ENCODE assay signal across 17 cellular contexts in the genomic region with DNA sequence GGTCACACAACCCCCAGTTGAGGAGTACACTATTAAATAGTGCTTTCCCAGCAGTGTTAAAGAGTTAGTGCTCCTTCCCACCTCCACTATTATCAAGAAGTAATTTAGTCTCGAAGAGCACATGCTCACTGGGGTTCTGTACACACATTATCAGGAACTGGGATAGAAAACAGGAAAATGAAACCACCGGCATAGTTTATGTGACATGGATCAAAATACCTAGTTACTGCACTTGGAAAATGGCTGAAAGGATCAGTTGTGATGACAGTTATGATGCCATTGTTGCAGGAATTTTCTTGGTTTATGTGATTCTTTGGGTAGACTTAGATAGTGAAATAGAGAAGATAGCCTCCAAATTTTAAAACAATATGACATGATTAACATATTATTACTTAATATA.
"Had no signal": no experiment of that assay in that cellular context is flagged by ENCODE, and none has a peak within 500 bp of the region (broad histone marks: within the 10 kb centered on the region; RNA-seq: fewer than 3 reads in every experiment).

No MANE protein-coding gene starts in this region.

- DNase-seq: KBM-7; NCI-H1092; NCI-H1105 treated with DMSO at 0.1 percent for 48 hours; NCI-H1417 treated with DMSO at 0.1 percent for 48 hours; NCI-H1694; NCI-H187 treated with DMSO at 0.1 percent for 48 hours; NCI-H2029 treated with DMSO at 0.1 percent for 48 hours; NCI-H2171 treated with DMSO at 0.1 percent for 48 hours; NCI-H345; NCI-H446 treated with DMSO at 0.1 percent for 48 hours; NCI-H510A treated with DMSO at 0.1 percent for 48 hours; NCI-H526; NCI-H748 treated with DMSO at 0.1 percent for 48 hours; NK-92 treated with Interleukin-12 subunit alpha and Interleukin-12 subunit beta, amount 100 ng/mL, for 24 hours; PC-3; SHP77; SK-N-SH had no signal
